ENCODE assay signal across 1 cellular context in genomic region chr1:87155180-87155579, GRCh38.
TF ChIP-seq lines count a peak whose summit lies in the region.

No MANE protein-coding gene starts in this region.

TF ChIP-seq in SK-N-SH treated with all-trans-retinoic acid at 6 μM for 48 hours, 23 proteins besides CTCF, POLR2A, EP300 and RAD21 (continued from another document):
- TF ChIP-seq TSHZ2 (CRISPR knock-in tag; IDR thresholded peaks at IDR 0.05) = no peak
- TF ChIP-seq ZFP30 (CRISPR knock-in tag; IDR thresholded peaks at IDR 0.05) = no peak
- TF ChIP-seq ZNF8 (CRISPR knock-in tag; IDR thresholded peaks at IDR 0.05) = no peak
- no peak for TF ChIP-seq BACH2 (CRISPR knock-in tag; IDR thresholded peaks at IDR 0.05; ENCODE audit: borderline replicate concordance)
